In the genomic region with DNA sequence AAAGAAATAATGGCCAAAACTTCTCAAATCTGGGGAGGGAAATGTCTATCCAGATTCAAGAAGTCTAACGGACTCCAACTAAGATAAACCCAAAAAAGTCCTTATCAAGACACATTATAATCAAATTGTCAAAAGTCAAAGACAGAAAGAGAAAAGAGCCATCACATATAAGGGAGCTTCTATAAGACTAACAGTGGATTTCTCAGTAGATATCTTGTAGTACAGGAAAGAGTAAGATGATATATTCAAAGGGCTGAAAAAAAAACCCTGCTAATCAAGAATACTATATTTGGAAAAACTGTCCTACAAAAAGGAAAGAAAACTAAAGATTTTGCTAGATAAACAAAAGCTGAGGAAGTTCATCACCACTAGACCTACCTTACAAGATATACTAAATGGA, we compare ENCODE assay signal across 40 cellular contexts. TPM values are rescaled to one million over a fixed set of nuclear protein-coding genes. Genes with fewer than 3 reads are reported as not detected.
"Had no signal": no experiment of that assay in that cellular context is flagged by ENCODE, and none has a peak within 500 bp of the region (broad histone marks: within the 10 kb centered on the region; RNA-seq: fewer than 3 reads in every experiment).

No MANE protein-coding gene starts in this region.

- H3K27me3 ChIP-seq: MG63 had no signal

- H3K4me3 ChIP-seq: MG63 had no signal

- H3K36me3 ChIP-seq: MG63 had no signal

- DNase-seq: Karpas-422, Kasumi-1, MG63, MM.1S, MV-4-11, NCI-H1048, NCI-H1092, NCI-H1092 treated with DMSO at 0.1 percent for 48 hours, NCI-H1105, NCI-H1105 treated with DMSO at 0.1 percent for 48 hours, NCI-H1417, NCI-H1417 treated with DMSO at 0.1 percent for 48 hours, NCI-H1436, NCI-H1436 treated with DMSO at 0.1 percent for 48 hours, NCI-H146, NCI-H1694, NCI-H1694 treated with DMSO at 0.1 percent for 48 hours, NCI-H187, NCI-H187 treated with DMSO at 0.1 percent for 48 hours, NCI-H1930, NCI-H2029, NCI-H2029 treated with DMSO at 0.1 percent for 48 hours, NCI-H2081, NCI-H2081 treated with DMSO at 0.1 percent for 48 hours, NCI-H2107, NCI-H2171, NCI-H2171 treated with DMSO at 0.1 percent for 48 hours, NCI-H2227 treated with DMSO at 0.1 percent for 48 hours, NCI-H226, NCI-H345, NCI-H446, NCI-H446 treated with DMSO at 0.1 percent for 48 hours, NCI-H510A, NCI-H510A treated with DMSO at 0.1 percent for 48 hours, NCI-H524, NCI-H524 treated with DMSO at 0.1 percent for 48 hours had no signal

RNA-seq across cellular contexts. Expression of gene TMEM247, which starts 35.4 kb away (rescaled TPM):
- total RNA-seq: LHCN-M2, M059J, MCF 10A, NCI-H460 had no signal
